Comparison of ENCODE assay signal across 1 cellular context in genomic region chr7:97117372-97118188, GRCh38.
TF ChIP-seq lines count a peak whose summit lies in the region.

Gene SDHAF3, plus strand, starts transcription at chr7:97117698. Its CDS starts 26 bp downstream, at chr7:97117724.

TF ChIP-seq in HepG2, 621 proteins besides CTCF, POLR2A, EP300 and RAD21 (continued from another document and continues in another):
- peak; percentile 78 for TF ChIP-seq TEAD3 (CRISPR knock-in tag; optimal IDR thresholded peaks at IDR 0.05; ENCODE audit: borderline replicate concordance)
- peak; percentile 88; the same call in 1 of the 2 replicates for TF ChIP-seq CCDC6 (CRISPR knock-in tag; IDR thresholded peaks at IDR 0.05)
- peak; percentile 94 for TF ChIP-seq RBFOX2 (IDR thresholded peaks at IDR 0.05; ENCODE audit: low read depth, low read length)
- TF ChIP-seq ZKSCAN1 (IDR thresholded peaks at IDR 0.05; ENCODE audit: low read length): no peak
- no peak for TF ChIP-seq CENPT (CRISPR knock-in tag; IDR thresholded peaks at IDR 0.05; ENCODE audit: low read depth)
- no peak for TF ChIP-seq FOXK2 (IDR thresholded peaks at IDR 0.05)
- TF ChIP-seq STAT6 (CRISPR knock-in tag; IDR thresholded peaks at IDR 0.05; ENCODE audit: borderline replicate concordance): peak; percentile 88; the same call in 1 of the 2 replicates
- TF ChIP-seq ZNF468 (CRISPR knock-in tag; IDR thresholded peaks at IDR 0.05): no peak
- no peak for TF ChIP-seq LRRFIP1 (CRISPR knock-in tag; conservative IDR thresholded peaks at IDR 0.05)
- TF ChIP-seq PAXIP1 (CRISPR knock-in tag; conservative IDR thresholded peaks at IDR 0.05): peak; percentile 77
- no peak for TF ChIP-seq ZNF773 (CRISPR knock-in tag; IDR thresholded peaks at IDR 0.05; ENCODE audit: borderline replicate concordance)
- peak; percentile 96 for TF ChIP-seq ZNF567 (CRISPR knock-in tag; IDR thresholded peaks at IDR 0.05; ENCODE audit: borderline replicate concordance)
- TF ChIP-seq ZNF20 (CRISPR knock-in tag; IDR thresholded peaks at IDR 0.05): 0 out of 2 replicates have a peak, but pooled peaks have one; percentile 17
- TF ChIP-seq LCORL (IDR thresholded peaks at IDR 0.05): 0 out of 2 replicates have a peak, but pooled peaks have one; percentile 39
- TF ChIP-seq LCORL (CRISPR knock-in tag; IDR thresholded peaks at IDR 0.05): peak; percentile 84
- no peak for TF ChIP-seq ZNF709 (CRISPR knock-in tag; IDR thresholded peaks at IDR 0.05)
- no peak for TF ChIP-seq MTA3 (CRISPR knock-in tag; IDR thresholded peaks at IDR 0.05)
- TF ChIP-seq ZBTB37 (CRISPR knock-in tag; IDR thresholded peaks at IDR 0.05): no peak
- peak; percentile 91; the same call in 1 of the 2 replicates for TF ChIP-seq ZNF510 (CRISPR knock-in tag; IDR thresholded peaks at IDR 0.05; ENCODE audit: low read depth)
- TF ChIP-seq NFIB (CRISPR knock-in tag; IDR thresholded peaks at IDR 0.05; ENCODE audit: borderline replicate concordance): 0 out of 2 replicates have a peak, but pooled peaks have one; percentile 13
- TF ChIP-seq SUZ12 (IDR thresholded peaks at IDR 0.05; ENCODE audit: low read depth, low read length): no peak
- peak; percentile 87 for TF ChIP-seq FOXK1 (CRISPR knock-in tag; IDR thresholded peaks at IDR 0.05; ENCODE audit: borderline replicate concordance, low read depth)
- TF ChIP-seq ERF (CRISPR knock-in tag; IDR thresholded peaks at IDR 0.05): peak; percentile 73
- TF ChIP-seq ZNF501 (CRISPR knock-in tag; IDR thresholded peaks at IDR 0.05): peak; percentile 99
- 0 out of 2 replicates have a peak, but pooled peaks have one; percentile 30 for TF ChIP-seq ZNF263 (CRISPR knock-in tag; IDR thresholded peaks at IDR 0.05)
- peak; percentile 90 for TF ChIP-seq ELF3 (CRISPR knock-in tag; IDR thresholded peaks at IDR 0.05)
- no peak for TF ChIP-seq ZBTB1 (CRISPR knock-in tag; IDR thresholded peaks at IDR 0.05; ENCODE audit: borderline replicate concordance)
- TF ChIP-seq MEF2D (CRISPR knock-in tag; IDR thresholded peaks at IDR 0.05): peak; percentile 93
- TF ChIP-seq PREB (CRISPR knock-in tag; IDR thresholded peaks at IDR 0.05): no peak
- peak; percentile 95 for TF ChIP-seq CEBPG (CRISPR knock-in tag; IDR thresholded peaks at IDR 0.05)
- TF ChIP-seq RBM39 (IDR thresholded peaks at IDR 0.05; ENCODE audit: low read depth, low read length, poor library complexity, severe bottlenecking): peak; percentile 64
- peak; percentile 52; the same call in 1 of the 2 replicates for TF ChIP-seq ZNF629 (CRISPR knock-in tag; conservative IDR thresholded peaks at IDR 0.05)
- no peak for TF ChIP-seq ZNF160 (CRISPR knock-in tag; IDR thresholded peaks at IDR 0.05)
- TF ChIP-seq ZNF292 (CRISPR knock-in tag; IDR thresholded peaks at IDR 0.05; ENCODE audit: borderline replicate concordance, low read depth): peak; percentile 92
- TF ChIP-seq ZMAT5 (CRISPR knock-in tag; IDR thresholded peaks at IDR 0.05; ENCODE audit: borderline replicate concordance, low read depth): no peak
- no peak for TF ChIP-seq ZNF646 (CRISPR knock-in tag; IDR thresholded peaks at IDR 0.05)
- TF ChIP-seq SP140L (CRISPR knock-in tag; IDR thresholded peaks at IDR 0.05; ENCODE audit: borderline replicate concordance): no peak; the same call in 1 of the 2 replicates
- TF ChIP-seq ZNF414 (CRISPR knock-in tag; IDR thresholded peaks at IDR 0.05): peak; percentile 88; the same call in 1 of the 2 replicates
- TF ChIP-seq ZNF724P (CRISPR knock-in tag; IDR thresholded peaks at IDR 0.05; ENCODE audit: borderline replicate concordance): peak; percentile 48; the same call in 1 of the 2 replicates
- no peak for TF ChIP-seq U2AF2 (IDR thresholded peaks at IDR 0.05; ENCODE audit: low read depth, low read length)
- peak; percentile 98 for TF ChIP-seq CBX5 (CRISPR knock-in tag; IDR thresholded peaks at IDR 0.05; ENCODE audit: borderline replicate concordance)
- no peak; the same call in 1 of the 2 replicates for TF ChIP-seq ZFP36L1 (CRISPR knock-in tag; IDR thresholded peaks at IDR 0.05)
